18 cellular contexts compared by ENCODE assay signal in the genomic region with DNA sequence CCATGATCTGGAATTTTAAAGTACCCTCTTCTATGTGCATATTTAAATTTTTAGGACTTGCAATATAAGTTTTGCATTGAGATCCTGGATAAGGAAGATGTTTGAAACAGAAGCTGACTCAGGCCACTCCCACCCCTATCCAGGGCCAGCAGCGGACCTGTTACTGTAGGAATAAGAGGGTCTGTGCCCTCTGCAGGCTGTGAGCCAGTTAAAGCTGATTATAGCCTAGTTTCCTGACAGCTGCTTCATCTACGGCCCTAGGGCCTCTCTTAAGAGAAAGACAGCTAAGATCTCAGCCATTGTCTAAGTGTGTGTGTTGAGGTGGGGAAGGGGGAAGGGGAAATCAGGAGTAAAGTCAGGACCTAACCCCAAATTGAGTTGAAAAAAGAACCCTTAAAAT.
A peak's percentile ranks its signal among the peaks of the same experiment; 100 is the strongest.
DNase-seq lines count a peak whose midpoint lies in the region; ATAC-seq and TF ChIP-seq lines count a peak whose summit lies in the region.
"Had no signal": no experiment of that assay in that cellular context is flagged by ENCODE, and none has a peak within 500 bp of the region (broad histone marks: within the 10 kb centered on the region; RNA-seq: fewer than 3 reads in every experiment).

No MANE protein-coding gene starts in this region.

- H3F3A ChIP-seq in PC-9 (ENCODE audit: insufficient read depth, low read depth) = 0 out of 2 replicates have a peak, but pooled peaks cover 4% of the 10 kb centered on the region

- H3K27me3 Mint-ChIP-seq in natural killer cell treated with Interleukin-12 subunit alpha and Interleukin-12 subunit beta and Interleukin-15 and Interleukin-18, amount 100 ng/mL, for 72 hours = no peaks in the 10 kb centered on the region
- H3K27me3 Mint-ChIP-seq in stimulated activated memory B cell treated with anti-CD40 and anti-IgM and Interleukin-4, amounts not matched to agents 10 μg/mL and 1 μg/mL and 100 μg/mL, for 72 hours = peaks cover 56% of the 10 kb centered on the region

- peak overlapping the region; percentile 97 to 99 for H3K27ac Mint-ChIP-seq in natural killer cell treated with Interleukin-12 subunit alpha and Interleukin-12 subunit beta and Interleukin-15 and Interleukin-18, amount 100 ng/mL, for 72 hours
- H3K27ac Mint-ChIP-seq in stimulated activated memory B cell treated with anti-CD40 and anti-IgM and Interleukin-4, amounts not matched to agents 10 μg/mL and 1 μg/mL and 100 μg/mL, for 72 hours = no peak overlapping the region

- CTCF ChIA-PET in PC-9 (lab: Charles Lee) = no interaction called here

- H3K9me3 ChIP-seq in BLaER1 = no peaks in the 10 kb centered on the region
- H3K9me3 ChIP-seq in PC-9 (ENCODE audit: insufficient read depth, low read depth) = no peaks in the 10 kb centered on the region
- H3K9me3 ChIP-seq in colonic mucosa = no peaks in the 10 kb centered on the region
- H3K9me3 ChIP-seq: Peyer's patch had no signal

- H3K27ac ChIP-seq in BLaER1 (peak overlapping the region; percentile 80), PC-9 (no peak overlapping the region), colonic mucosa (no peak overlapping the region)
- H3K27ac ChIP-seq: Peyer's patch had no signal

- no peaks in the 10 kb centered on the region for H3K9me3 Mint-ChIP-seq in natural killer cell treated with Interleukin-12 subunit alpha and Interleukin-12 subunit beta and Interleukin-15 and Interleukin-18, amount 100 ng/mL, for 72 hours
- no peaks in the 10 kb centered on the region for H3K9me3 Mint-ChIP-seq in stimulated activated memory B cell treated with anti-CD40 and anti-IgM and Interleukin-4, amounts not matched to agents 10 μg/mL and 1 μg/mL and 100 μg/mL, for 72 hours
- H3K9me3 Mint-ChIP-seq: naive B cell had no signal

- peaks cover 90% of the 10 kb centered on the region for H3K79me2 ChIP-seq in PC-9 (ENCODE audit: low read depth)

- no peak overlapping the region for H2AFZ ChIP-seq in PC-9

- peak; percentile 20 to 21 for DNase-seq in Kasumi-1 (lab: John Stamatoyannopoulos, UW)
- DNase-seq in PC-9 = no peak
- no peak for DNase-seq in natural killer cell treated with Interleukin-12 subunit alpha and Interleukin-12 subunit beta and Interleukin-15 and Interleukin-18, amount 100 ng/mL, for 72 hours (ENCODE audit: low spot score)
- DNase-seq in colonic mucosa = no peak
- DNase-seq in stimulated activated CD4-positive, alpha-beta T cell treated with anti-CD3 and anti-CD28 coated beads, Interleukin-2, amount 100 ng/mL, for 24 hours = no peak
- DNase-seq: activated naive CD4-positive, alpha-beta T cell; DMS153; GOT3; naive B cell; NCI-H510A treated with DMSO at 0.1 percent for 48 hours; stimulated activated CD4-positive, alpha-beta T cell treated with anti-CD3 and anti-CD28 coated beads, Interleukin-2, amount 100 ng/mL, for 48 hours; stimulated activated CD8-positive, alpha-beta memory T cell treated with anti-CD3 and anti-CD28 coated beads, Interleukin-4, amount 100 ng/mL, for 48 hours; T-helper 1 cell had no signal

- no TSS peak for BruUV-seq in PC-9 (replicated peaks; lab: Mats Ljungman, UMichigan)

- H3K36me3 Mint-ChIP-seq in natural killer cell treated with Interleukin-12 subunit alpha and Interleukin-12 subunit beta and Interleukin-15 and Interleukin-18, amount 100 ng/mL, for 72 hours = no peaks in the 10 kb centered on the region
- H3K36me3 Mint-ChIP-seq in stimulated activated memory B cell treated with anti-CD40 and anti-IgM and Interleukin-4, amounts not matched to agents 10 μg/mL and 1 μg/mL and 100 μg/mL, for 72 hours = no peaks in the 10 kb centered on the region

- peak overlapping the region; percentile 96 for H3K4me3 Mint-ChIP-seq in natural killer cell treated with Interleukin-12 subunit alpha and Interleukin-12 subunit beta and Interleukin-15 and Interleukin-18, amount 100 ng/mL, for 72 hours
- no peak overlapping the region for H3K4me3 Mint-ChIP-seq in stimulated activated memory B cell treated with anti-CD40 and anti-IgM and Interleukin-4, amounts not matched to agents 10 μg/mL and 1 μg/mL and 100 μg/mL, for 72 hours
- H3K4me3 Mint-ChIP-seq: naive B cell had no signal

- H4K20me1 ChIP-seq in BLaER1 = peaks cover 71% of the 10 kb centered on the region
- peaks cover 45% of the 10 kb centered on the region for H4K20me1 ChIP-seq in PC-9 (ENCODE audit: insufficient read depth)

- H3K4me3 ChIP-seq in BLaER1 (peak overlapping the region; percentile 57), PC-9 (no peak overlapping the region), colonic mucosa (no peak overlapping the region)
- H3K4me3 ChIP-seq: Peyer's patch had no signal

- TF ChIP-seq CTCF in PC-9 (conservative IDR thresholded peaks at IDR 0.05) = no peak
- TF ChIP-seq CTCF in colonic mucosa (IDR thresholded peaks at IDR 0.05) = no peak

- no peak for ATAC-seq in natural killer cell treated with Interleukin-12 subunit alpha and Interleukin-12 subunit beta and Interleukin-15 and Interleukin-18, amount 100 ng/mL, for 72 hours
- ATAC-seq in stimulated activated memory B cell treated with anti-CD40 and anti-IgM and Interleukin-4, amounts not matched to agents 10 μg/mL and 1 μg/mL and 100 μg/mL, for 72 hours = no peak
- ATAC-seq in HG03280 (IDR thresholded peaks at IDR 0.05; ENCODE audit: unreplicated experiment) = no peak
- ATAC-seq: right cardiac atrium had no signal

- H3K9me2 ChIP-seq in PC-9 (ENCODE audit: insufficient read depth) = no peaks in the 10 kb centered on the region

- intact Hi-C loops in PC-9 (cut with micrococcal nuclease; ENCODE audit: unreplicated experiment) (no loop called here), colonic mucosa (cut with DNase I) (no loop called here)

- peaks cover 80% of the 10 kb centered on the region for H3K4me1 ChIP-seq in BLaER1
- peaks cover 15% of the 10 kb centered on the region for H3K4me1 ChIP-seq in PC-9 (replicated peaks; ENCODE audit: insufficient read depth)
- no peaks in the 10 kb centered on the region for H3K4me1 ChIP-seq in colonic mucosa

- POLR2A ChIA-PET in PC-9 (lab: Charles Lee; ENCODE audit: unreplicated experiment) = no interaction called here

- H3K36me3 ChIP-seq in BLaER1 = peaks cover 5% of the 10 kb centered on the region; the same call in 1 of the 2 replicates
- H3K36me3 ChIP-seq in PC-9 (ENCODE audit: low read depth) = peaks cover 39% of the 10 kb centered on the region
- no peaks in the 10 kb centered on the region for H3K36me3 ChIP-seq in colonic mucosa
- H3K36me3 ChIP-seq: Peyer's patch had no signal

- H3K9ac ChIP-seq in BLaER1 = peak overlapping the region; percentile 72
- H3K9ac ChIP-seq in colonic mucosa (ENCODE audit: low read depth in 2 of 2, low read length in 2 of 2) = no peak overlapping the region

- H3K4me2 ChIP-seq in BLaER1 (peak overlapping the region; percentile 94), PC-9 (0 out of 2 replicates have a peak overlapping the region, but pooled peaks have one; percentile 80)

- H3K4me1 Mint-ChIP-seq in natural killer cell treated with Interleukin-12 subunit alpha and Interleukin-12 subunit beta and Interleukin-15 and Interleukin-18, amount 100 ng/mL, for 72 hours (ENCODE audit: low read depth in 2 of 2) = peaks cover 81 to 83% of the 10 kb centered on the region in 2 donors
- peaks cover 27% of the 10 kb centered on the region for H3K4me1 Mint-ChIP-seq in stimulated activated memory B cell treated with anti-CD40 and anti-IgM and Interleukin-4, amounts not matched to agents 10 μg/mL and 1 μg/mL and 100 μg/mL, for 72 hours

- no peaks in the 10 kb centered on the region for H3K27me3 ChIP-seq in BLaER1
- H3K27me3 ChIP-seq in PC-9 (ENCODE audit: insufficient read depth, low read depth) = no peaks in the 10 kb centered on the region
- peaks cover 15% of the 10 kb centered on the region for H3K27me3 ChIP-seq in colonic mucosa
- H3K27me3 ChIP-seq: Peyer's patch had no signal

Comparison
In these comparisons a context has a peak if more than half of its experiments do, and no peak if none do; other contexts are left out.
1. DNase-seq: peak in Kasumi-1 (2 of 2); none in PC-9 (0 of 2), natural killer cell treated with Interleukin-12 subunit alpha and Interleukin-12 subunit beta and Interleukin-15 and Interleukin-18, amount 100 ng/mL, for 72 hours (single experiment), colonic mucosa (single experiment) and stimulated activated CD4-positive, alpha-beta T cell treated with anti-CD3 and anti-CD28 coated beads, Interleukin-2, amount 100 ng/mL, for 24 hours (0 of 2).